Comparison of ENCODE assay signal across 1 cellular context in genomic region chr2:235694721-235695601, GRCh38.
TF ChIP-seq lines count a peak whose summit lies in the region.

No MANE protein-coding gene starts in this region.

TF ChIP-seq in HepG2, 621 proteins besides CTCF, POLR2A, EP300 and RAD21:
- no peak for TF ChIP-seq HINFP (CRISPR knock-in tag; IDR thresholded peaks at IDR 0.05; ENCODE audit: low read depth)
- peak; percentile 58; the same call in 1 of the 2 replicates for TF ChIP-seq SIX1 (CRISPR knock-in tag; IDR thresholded peaks at IDR 0.05; ENCODE audit: borderline replicate concordance)
- no peak for TF ChIP-seq ZNF770 (CRISPR knock-in tag; IDR thresholded peaks at IDR 0.05)
- peak; percentile 68 for TF ChIP-seq SIX4 (CRISPR knock-in tag; IDR thresholded peaks at IDR 0.05)
- TF ChIP-seq ZEB1 (IDR thresholded peaks at IDR 0.05; ENCODE audit: insufficient replicate concordance, low read depth), result no peak
- 0 out of 2 replicates have a peak, but pooled peaks have one; percentile 31 for TF ChIP-seq ZNF501 (CRISPR knock-in tag; IDR thresholded peaks at IDR 0.05)
